In the genomic region with DNA sequence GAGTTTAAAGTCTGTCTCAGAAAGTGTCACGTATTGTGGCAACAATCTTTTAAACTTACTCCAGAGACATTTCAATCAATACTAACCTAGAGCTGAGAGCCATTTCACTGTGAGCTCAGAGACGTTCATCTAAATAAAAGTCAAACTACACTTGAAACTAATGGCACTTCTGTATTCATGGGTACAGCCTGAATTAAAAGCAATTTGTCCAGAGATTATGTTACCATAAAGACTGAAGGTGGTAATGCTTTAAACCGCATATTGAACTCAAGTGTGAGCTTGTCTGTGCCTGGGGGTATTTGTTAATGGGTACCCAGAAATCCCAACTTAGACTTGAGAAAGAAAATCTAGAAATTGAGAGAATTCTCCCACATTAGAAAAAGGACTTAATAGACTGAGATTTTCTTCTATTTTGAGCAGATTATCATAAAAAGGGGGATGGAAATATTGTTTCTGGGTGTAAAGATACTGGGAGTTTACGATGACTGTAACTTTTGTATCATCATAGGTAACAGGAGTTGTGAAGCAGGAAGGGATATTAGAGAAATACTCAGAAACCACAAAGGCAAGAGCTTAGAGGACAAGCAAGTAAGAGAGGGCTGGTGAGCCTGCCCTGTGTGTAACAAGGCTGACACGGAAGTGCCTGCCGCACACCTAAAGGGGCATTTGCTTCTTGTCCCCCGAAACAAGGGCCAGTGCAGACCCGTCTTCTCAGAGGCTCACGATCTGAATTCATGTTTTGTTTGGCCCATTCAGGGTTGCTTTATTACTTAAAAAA, we compare ENCODE assay signal across 19 cellular contexts. TPM values are rescaled to one million over a fixed set of nuclear protein-coding genes. Genes with fewer than 3 reads are reported as not detected.
DNase-seq lines count a peak whose midpoint lies in the region; ATAC-seq, FAIRE-seq and TF ChIP-seq lines count a peak whose summit lies in the region.
"Had no signal": no experiment of that assay in that cellular context is flagged by ENCODE, and none has a peak within 500 bp of the region (broad histone marks: within the 10 kb centered on the region; RNA-seq: fewer than 3 reads in every experiment).

No MANE protein-coding gene starts in this region.

- FAIRE-seq in pancreas (lab: Jason Lieb, UNC): no peak
- FAIRE-seq: GM12878 had no signal

- no peak overlapping the region for H3K27ac ChIP-seq in CD4-positive, CD25-positive, alpha-beta regulatory T cell (ENCODE audit: insufficient read depth, low read length, poor library complexity, severe bottlenecking)
- H3K27ac ChIP-seq in HEK293 (ENCODE audit: extremely low read depth, low read depth, low read length): no peak overlapping the region
- H3K27ac ChIP-seq in pancreas: peak overlapping the region in 2 of 4 donors; percentile 15 to 60
- H3K27ac ChIP-seq: C4-2B had no signal

- H3K4me1 Mint-ChIP-seq in CD4-positive, CD25-positive, alpha-beta regulatory T cell: peaks cover 22 to 86% (median 51%) of the 10 kb centered on the region in 4 donors

- H3K9me3 Mint-ChIP-seq in CD4-positive, CD25-positive, alpha-beta regulatory T cell: peaks cover 0 to 1% (median 0%) of the 10 kb centered on the region in 7 donors
- H3K9me3 Mint-ChIP-seq: memory B cell; T-helper 2 cell treated with Interferon-gamma antibody and Interleukin-4, amounts not matched to agents 5 μg/mL and 100 μg/mL, for 36 hours had no signal

- DNase-seq in CD4-positive, CD25-positive, alpha-beta regulatory T cell: no peak
- DNase-seq in pancreas (no peak), superior temporal gyrus (ENCODE audit: extremely low spot score) (no peak)
- DNase-seq: activated CD4-positive, alpha-beta T cell treated with anti-CD3 and anti-CD28 coated beads, Interleukin-2, amount 50 U/mL, for 1 hour; Kasumi-1; NCI-H2081; NK-92 treated with Interleukin-12 subunit alpha and Interleukin-12 subunit beta, amount 100 ng/mL, for 24 hours; occipital lobe; Right ventricle myocardium superior; substantia nigra had no signal

- H3K4me1 ChIP-seq in CD4-positive, CD25-positive, alpha-beta regulatory T cell (ENCODE audit: control insufficient read depth, insufficient read depth, low read length, poor library complexity, severe bottlenecking): peaks cover 13% of the 10 kb centered on the region
- H3K4me1 ChIP-seq in HEK293 (ENCODE audit: control insufficient read depth, insufficient read depth, low read length): peaks cover 14% of the 10 kb centered on the region
- peaks cover 41 to 45% (median 42%) of the 10 kb centered on the region in 3 donors for H3K4me1 ChIP-seq in pancreas

- TF ChIP-seq CTCF in HEK293 (tag by site-specific recombination; IDR thresholded peaks at IDR 0.05) (no peak), pancreas (IDR thresholded peaks at IDR 0.05) (no peak)

- H3K36me3 ChIP-seq in CD4-positive, CD25-positive, alpha-beta regulatory T cell (ENCODE audit: control insufficient read depth, insufficient read depth, low read length): peaks cover 25% of the 10 kb centered on the region
- H3K36me3 ChIP-seq in HEK293 (ENCODE audit: control insufficient read depth in 2 of 2, insufficient read depth in 1 of 2, low read length in 2 of 2): peaks cover 0 to 18% of the 10 kb centered on the region in 2 experiments; a peak in 1 of 3 replicates
- peaks cover 0 to 28% (median 4%) of the 10 kb centered on the region in 3 donors for H3K36me3 ChIP-seq in pancreas

- CTCF ChIA-PET in HEK293 (lab: Yijun Ruan, JAX): interaction anchor here (0.5 to 1.5 kb wide), 6 partner anchors 9 to 269 kb away, joined by 3 to 6 read pairs (median 4); no protein-coding TSS in a partner anchor

- H3K36me3 Mint-ChIP-seq in CD4-positive, CD25-positive, alpha-beta regulatory T cell: peaks cover 37% of the 10 kb centered on the region
- H3K36me3 Mint-ChIP-seq: memory B cell had no signal

- H3K27me3 ChIP-seq in CD4-positive, CD25-positive, alpha-beta regulatory T cell (ENCODE audit: control insufficient read depth, insufficient read depth, low read length): no peaks in the 10 kb centered on the region
- H3K27me3 ChIP-seq in pancreas: no peaks in the 10 kb centered on the region

- POLR2A ChIA-PET in HEK293 (lab: Yijun Ruan, JAX): no interaction called here

- no peaks in the 10 kb centered on the region for H3K27me3 Mint-ChIP-seq in CD4-positive, CD25-positive, alpha-beta regulatory T cell

- H3K9me3 ChIP-seq in CD4-positive, CD25-positive, alpha-beta regulatory T cell (ENCODE audit: control insufficient read depth in 2 of 2, low read length in 2 of 2): no peaks in the 10 kb centered on the region
- H3K9me3 ChIP-seq in HEK293 (ENCODE audit: control insufficient read depth, insufficient read depth, low read depth, low read length) (no peaks in the 10 kb centered on the region), pancreas (no peaks in the 10 kb centered on the region)

- intact Hi-C loops in pancreas (cut with DNase I): no loop called here

- 43 to 53% methylated on average over 9 of the region's 9 CpGs for WGBS in pancreas, 2 donors

- ATAC-seq in CD4-positive, CD25-positive, alpha-beta regulatory T cell (ENCODE audit: low read depth in 2 of 2): no peak
- ATAC-seq in esophagus mucosa (peak; percentile 74), pancreas (peak in 3 of 4 donors; percentile 5 to 22 (median 7)), HG03175 (IDR thresholded peaks at IDR 0.05; ENCODE audit: unreplicated experiment) (no peak), HG03457 (IDR thresholded peaks at IDR 0.05; ENCODE audit: unreplicated experiment) (no peak)
- ATAC-seq: GM12878, HCT116 had no signal

- peak overlapping the region; percentile 2 to 73 (median 32) for H3K4me3 Mint-ChIP-seq in CD4-positive, CD25-positive, alpha-beta regulatory T cell
- H3K4me3 Mint-ChIP-seq: memory B cell; T-helper 2 cell treated with Interferon-gamma antibody and Interleukin-4, amounts not matched to agents 5 μg/mL and 100 μg/mL, for 36 hours had no signal

- H3K27ac Mint-ChIP-seq in CD4-positive, CD25-positive, alpha-beta regulatory T cell: peak overlapping the region; percentile 20 to 75 (median 45)
- H3K27ac Mint-ChIP-seq: memory B cell; T-helper 2 cell treated with Interferon-gamma antibody and Interleukin-4, amounts not matched to agents 5 μg/mL and 100 μg/mL, for 36 hours had no signal

- H3K4me3 ChIP-seq in CD4-positive, CD25-positive, alpha-beta regulatory T cell (ENCODE audit: low read depth, low read length): no peak overlapping the region
- H3K4me3 ChIP-seq in HEK293 (ENCODE audit: low read depth, low read length): no peak overlapping the region
- H3K4me3 ChIP-seq in pancreas: no peak overlapping the region
- H3K4me3 ChIP-seq: GM12878 had no signal

TF ChIP-seq in HEK293, 187 proteins besides CTCF, POLR2A, EP300 and RAD21:
- TF ChIP-seq, protein P1, sequence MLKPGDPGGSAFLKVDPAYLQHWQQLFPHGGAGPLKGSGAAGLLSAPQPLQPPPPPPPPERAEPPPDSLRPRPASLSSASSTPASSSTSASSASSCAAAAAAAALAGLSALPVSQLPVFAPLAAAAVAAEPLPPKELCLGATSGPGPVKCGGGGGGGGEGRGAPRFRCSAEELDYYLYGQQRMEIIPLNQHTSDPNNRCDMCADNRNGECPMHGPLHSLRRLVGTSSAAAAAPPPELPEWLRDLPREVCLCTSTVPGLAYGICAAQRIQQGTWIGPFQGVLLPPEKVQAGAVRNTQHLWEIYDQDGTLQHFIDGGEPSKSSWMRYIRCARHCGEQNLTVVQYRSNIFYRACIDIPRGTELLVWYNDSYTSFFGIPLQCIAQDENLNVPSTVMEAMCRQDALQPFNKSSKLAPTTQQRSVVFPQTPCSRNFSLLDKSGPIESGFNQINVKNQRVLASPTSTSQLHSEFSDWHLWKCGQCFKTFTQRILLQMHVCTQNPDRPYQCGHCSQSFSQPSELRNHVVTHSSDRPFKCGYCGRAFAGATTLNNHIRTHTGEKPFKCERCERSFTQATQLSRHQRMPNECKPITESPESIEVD (tag by site-specific recombination; IDR thresholded peaks at IDR 0.05): peak; percentile 58
- TF ChIP-seq ZNF707 (tag by site-specific recombination; IDR thresholded peaks at IDR 0.05): no peak
- TF ChIP-seq ZNF2 (tag by site-specific recombination; IDR thresholded peaks at IDR 0.05): peak; percentile 76
- TF ChIP-seq OVOL3 (tag by site-specific recombination; IDR thresholded peaks at IDR 0.05): no peak
- peak; percentile 69 for TF ChIP-seq FEZF1 (tag by site-specific recombination; IDR thresholded peaks at IDR 0.05)
- 0 out of 2 replicates have a peak, but pooled peaks have one; percentile 31 for TF ChIP-seq PRDM4 (tag by site-specific recombination; IDR thresholded peaks at IDR 0.05)
- peak; percentile 79 for TF ChIP-seq ZNF843 (tag by site-specific recombination; IDR thresholded peaks at IDR 0.05)

RNA-seq across cellular contexts. Expression of gene LRIG1, which starts 36.9 kb away (rescaled TPM):
- 81.3 TPM for total RNA-seq in CD4-positive, CD25-positive, alpha-beta regulatory T cell
- 10 to 100 TPM; 46.7 to 67.6 (median 64.4) TPM for polyA plus RNA-seq in CD4-positive, CD25-positive, alpha-beta regulatory T cell
- total RNA-seq in esophagus mucosa: 10.9 TPM
- total RNA-seq in pancreas: 100 to 1,000 TPM in 1 of 6 donors, 10 to 100 TPM in 5; 57.8 to 104 (median 80.5) TPM
- 10 to 100 TPM; 32.7 to 35.8 TPM for polyA plus RNA-seq in pancreas

Comparison
In these comparisons a context has a peak if more than half of its experiments do, and no peak if none do; other contexts are left out.
1. ATAC-seq: peak in esophagus mucosa (single experiment) and pancreas (3 of 4); none in CD4-positive, CD25-positive, alpha-beta regulatory T cell (0 of 2), HG03175 (single experiment) and HG03457 (single experiment).